In genomic region chr5:82225525-82226172, GRCh38 we compare ENCODE assay signal across 8 cellular contexts. TPM values are rescaled to one million over a fixed set of nuclear protein-coding genes. Genes with fewer than 3 reads are reported as not detected.
DNase-seq lines count a peak whose midpoint lies in the region; ATAC-seq, FAIRE-seq and TF ChIP-seq lines count a peak whose summit lies in the region.

No MANE protein-coding gene starts in this region.

- no peak for FAIRE-seq in pancreas (lab: Jason Lieb, UNC)

- H3K79me2 ChIP-seq in KMS-11 (ENCODE audit: insufficient read depth, low read depth), result no peaks in the 10 kb centered on the region

- peaks cover 15% of the 10 kb centered on the region for H3K4me1 ChIP-seq in KMS-11 (ENCODE audit: low read depth, poor library complexity, severe bottlenecking)
- no peaks in the 10 kb centered on the region for H3K4me1 ChIP-seq in gastroesophageal sphincter
- H3K4me1 ChIP-seq in pancreas, result no peaks in the 10 kb centered on the region
- peaks cover 0 to 3% (median 0%) of the 10 kb centered on the region in 4 donors for H3K4me1 ChIP-seq in transverse colon

- H3K27me3 ChIP-seq in KMS-11 (ENCODE audit: insufficient read depth, low read depth) (no peaks in the 10 kb centered on the region), gastroesophageal sphincter (no peaks in the 10 kb centered on the region), pancreas (no peaks in the 10 kb centered on the region), transverse colon (no peaks in the 10 kb centered on the region)

- intact Hi-C loops in pancreas (cut with DNase I) (no loop called here), transverse colon (cut with DNase I; ENCODE audit: low total_unique reads) (no loop called here)

- no peaks in the 10 kb centered on the region for H4K20me1 ChIP-seq in KMS-11 (ENCODE audit: insufficient read depth)

- peak; percentile 81 for ATAC-seq in GM21619 (IDR thresholded peaks at IDR 0.05; ENCODE audit: unreplicated experiment)
- ATAC-seq in gastroesophageal sphincter, result peak; percentile 61
- peak; percentile 82 to 99 (median 97) for ATAC-seq in pancreas

- H3K27ac ChIP-seq in KMS-11 (no peak overlapping the region), gastroesophageal sphincter (no peak overlapping the region), pancreas (no peak overlapping the region), transverse colon (no peak overlapping the region)

- H3K4me2 ChIP-seq in KMS-11, result peak overlapping the region; percentile 14; the same call in 1 of the 2 replicates

- TF ChIP-seq POLR2A in gastroesophageal sphincter (IDR thresholded peaks at IDR 0.05) (no peak), transverse colon (IDR thresholded peaks at IDR 0.05) (no peak)

- H3K9me3 ChIP-seq in gastroesophageal sphincter (no peaks in the 10 kb centered on the region), pancreas (no peaks in the 10 kb centered on the region), transverse colon (no peaks in the 10 kb centered on the region)

- H3K4me3 ChIP-seq in KMS-11 (IDR thresholded peaks at IDR 0.05; ENCODE audit: insufficient read depth, low read depth, low read length) (no peak overlapping the region), gastroesophageal sphincter (no peak overlapping the region), pancreas (no peak overlapping the region), transverse colon (no peak overlapping the region)

- TF ChIP-seq CTCF in KMS-11 (conservative IDR thresholded peaks at IDR 0.05; ENCODE audit: low read depth, low read length) (peak; percentile 99), gastroesophageal sphincter (IDR thresholded peaks at IDR 0.05) (peak; percentile 59 to 87 (median 81)), pancreas (IDR thresholded peaks at IDR 0.05) (peak; percentile 36 to 76 (median 71)), transverse colon (IDR thresholded peaks at IDR 0.05) (peak; percentile 72 to 85 (median 83))

- H3K36me3 ChIP-seq in KMS-11 (ENCODE audit: insufficient read depth) (no peaks in the 10 kb centered on the region), gastroesophageal sphincter (no peaks in the 10 kb centered on the region), pancreas (no peaks in the 10 kb centered on the region), transverse colon (no peaks in the 10 kb centered on the region)

- no peak overlapping the region for H3K9ac ChIP-seq in KMS-11

- TF ChIP-seq EP300 in gastroesophageal sphincter (IDR thresholded peaks at IDR 0.05) (no peak), transverse colon (IDR thresholded peaks at IDR 0.05; ENCODE audit: low read depth) (no peak)

- 13 to 21% methylated on average over 3 to 7 of the region's 7 CpGs for WGBS in gastroesophageal sphincter (ENCODE audit: low coverage in 1 of 2), 2 donors
- 19 to 26% methylated on average over 7 of the region's 7 CpGs for WGBS in pancreas, 2 donors
- WGBS in transverse colon (ENCODE audit: low coverage in 1 of 2), 2 donors, result 28 to 33% methylated on average over 2 to 7 of the region's 7 CpGs

- peak; percentile 59 for DNase-seq in Daoy (ENCODE audit: low read depth)
- DNase-seq in SHP77 (lab: John Stamatoyannopoulos, UW), result peak; percentile 50 to 66
- DNase-seq in activated effector memory CD4-positive, alpha-beta T cell treated with Interleukin-2 at 50 U/mL for 16 hours, result peak; percentile 30
- peak in 5 of 6 donors; percentile 21 to 62 (median 41) for DNase-seq in pancreas
- DNase-seq in transverse colon, result peak; percentile 59

- peak overlapping the region; percentile 16; the same call in 1 of the 2 replicates for H2AFZ ChIP-seq in KMS-11 (ENCODE audit: low read depth)

- in situ Hi-C loops in transverse colon (cut with MboI; ENCODE audit: low pct_ligation_motif_present in 1 of 4, low pct_unique_long_range_greater_than_20kb in 1 of 4, low sequenced_read_pairs in 3 of 4), result loop anchor here in 1 of 4 donors (5.0 kb wide), 1 partner anchor 798 kb away; no protein-coding TSS in a partner anchor

RNA-seq across cellular contexts. Expression of gene RPS23, which starts 52.5 kb away (rescaled TPM):
- total RNA-seq in Daoy (2014; rRNA removed; shearing (Covaris generic)), result 4,285 and 5,872 TPM in 2 replicates
- total RNA-seq in gastroesophageal sphincter (1,000 to 10,000 TPM; 1,991 to 3,565 (median 2,994) TPM), pancreas (1,000 to 10,000 TPM in 3 of 6 donors, 100 to 1,000 TPM in 3; 735 to 1,116 (median 1,010) TPM), transverse colon (1,000 to 10,000 TPM in 2 of 4 donors, 100 to 1,000 TPM in 2; 482 to 1,766 (median 1,102) TPM)
- polyA plus RNA-seq in pancreas, result 1,000 to 10,000 TPM in 1 of 2 donors, 100 to 1,000 TPM in 1; 981 to 1,904 TPM
